Comparison of ENCODE assay signal across 11 cellular contexts in the genomic region with DNA sequence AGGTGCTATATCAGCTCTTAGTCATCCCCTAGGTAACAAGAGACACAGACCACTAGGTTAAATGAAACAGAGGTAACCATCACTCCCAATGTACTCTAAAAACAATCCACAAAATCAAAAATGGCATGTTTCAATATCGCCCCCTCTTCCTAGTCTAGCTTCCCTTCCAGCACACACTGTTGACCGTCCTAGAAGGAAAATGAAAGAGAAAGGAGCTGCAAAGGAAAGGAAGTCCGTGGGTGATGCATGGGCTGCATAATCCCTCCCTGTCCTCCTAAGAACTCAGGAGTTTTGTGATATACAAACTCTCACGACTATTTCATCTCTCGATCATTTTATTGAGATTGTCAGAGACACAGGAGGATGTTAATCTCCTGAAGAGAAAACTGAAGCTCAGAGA.
DNase-seq lines count a peak whose midpoint lies in the region; ATAC-seq and TF ChIP-seq lines count a peak whose summit lies in the region.
"Had no signal": no experiment of that assay in that cellular context is flagged by ENCODE, and none has a peak within 500 bp of the region (broad histone marks: within the 10 kb centered on the region; RNA-seq: fewer than 3 reads in every experiment).

No MANE protein-coding gene starts in this region.

- H3F3A ChIP-seq in MM.1S (ENCODE audit: insufficient read depth, low read length): no peaks in the 10 kb centered on the region

- no peaks in the 10 kb centered on the region for H3K79me2 ChIP-seq in MM.1S (ENCODE audit: low read length)

- H4K20me1 ChIP-seq in MM.1S (ENCODE audit: insufficient read depth, low read length): no peaks in the 10 kb centered on the region

- H3K9me3 ChIP-seq in MM.1S (replicated peaks; ENCODE audit: insufficient read depth, low read length): no peaks in the 10 kb centered on the region

- intact Hi-C loops in left ventricle myocardium superior (cut with micrococcal nuclease): no loop called here
- intact Hi-C loops in Right ventricle myocardium inferior (cut with DNase I): loop anchor here (10.0 kb wide), 1 partner anchor 398 kb away; the partner anchor contains the start of gene PCSK5

- H3K27ac ChIP-seq in MM.1S (ENCODE audit: low read length): no peak overlapping the region
- H3K27ac ChIP-seq: C4-2B had no signal

- no peaks in the 10 kb centered on the region for H3K9me2 ChIP-seq in MM.1S (replicated peaks; ENCODE audit: insufficient read depth, low read length)

- H3K4me3 ChIP-seq in MM.1S (ENCODE audit: low read length): no peak overlapping the region

- H3K9ac ChIP-seq in MM.1S (ENCODE audit: low read length): no peak overlapping the region

- DNase-seq in left ventricle myocardium superior (no peak), Right ventricle myocardium inferior (ENCODE audit: missing footprints) (no peak), MM.1S (no peak), left lobe of liver (ENCODE audit: low spot score) (no peak), SIG-M5 (lab: John Stamatoyannopoulos, UW) (no peak), HuH-7.5 (ENCODE audit: low spot score) (no peak)
- DNase-seq: COR-L47, NCI-H1930, NCI-H774 had no signal

- 0 out of 2 replicates have a peak overlapping the region, but pooled peaks have one; percentile 26 for H2AFZ ChIP-seq in MM.1S (ENCODE audit: low read length)

- peak overlapping the region; percentile 26; the same call in 1 of the 2 replicates for H3K4me2 ChIP-seq in MM.1S (ENCODE audit: low read depth, low read length)

- no peaks in the 10 kb centered on the region for H3K27me3 ChIP-seq in MM.1S (replicated peaks; ENCODE audit: insufficient read depth, low read length)

- no peak for TF ChIP-seq CTCF in MM.1S (IDR thresholded peaks at IDR 0.05; ENCODE audit: low read length)

- peak; percentile 60 for ATAC-seq in left ventricle myocardium superior
- ATAC-seq in Right ventricle myocardium inferior: no peak
- peak; percentile 29 for ATAC-seq in left lobe of liver
- ATAC-seq in GM19328 (IDR thresholded peaks at IDR 0.05; ENCODE audit: unreplicated experiment): no peak

- no peaks in the 10 kb centered on the region for H3K4me1 ChIP-seq in MM.1S (ENCODE audit: low read length)

- no peaks in the 10 kb centered on the region for H3K36me3 ChIP-seq in MM.1S (replicated peaks; ENCODE audit: insufficient read depth, low read length)

Comparison
In these comparisons a context has a peak if more than half of its experiments do, and no peak if none do; other contexts are left out.
1. ATAC-seq: peak in left ventricle myocardium superior (single experiment) and left lobe of liver (single experiment); none in Right ventricle myocardium inferior (single experiment) and GM19328 (single experiment).